Comparison of ENCODE assay signal across 14 cellular contexts in genomic region chr7:11236680-11237079, GRCh38.
A peak's percentile ranks its signal among the peaks of the same experiment; 100 is the strongest.
DNase-seq lines count a peak whose midpoint lies in the region; ATAC-seq and TF ChIP-seq lines count a peak whose summit lies in the region.
"Had no signal": no experiment of that assay in that cellular context is flagged by ENCODE, and none has a peak within 500 bp of the region (broad histone marks: within the 10 kb centered on the region; RNA-seq: fewer than 3 reads in every experiment).

No MANE protein-coding gene starts in this region.

- DNase-seq in DMS79 treated with DMSO at 0.1 percent for 48 hours (lab: John Stamatoyannopoulos, UW) (peak; percentile 43), NCI-H1930 (lab: John Stamatoyannopoulos, UW) (peak; percentile 72 to 77), brain microvascular endothelial cell (peak; percentile 45), left lobe of liver (ENCODE audit: low spot score) (no peak), BE2C (no peak), KG1 (lab: John Stamatoyannopoulos, UW) (no peak), right cardiac atrium (no peak)
- DNase-seq: DMS 273 treated with DMSO at 0.1 percent for 48 hours, HCEC 1CT, NCI-H187 treated with DMSO at 0.1 percent for 48 hours, NCI-H524, PC-3 had no signal

- intact Hi-C loops in right cardiac atrium (cut with DNase I) = no loop called here

- H3K36me3 ChIP-seq in brain microvascular endothelial cell (replicated peaks) (no peaks in the 10 kb centered on the region), BE2C (no peaks in the 10 kb centered on the region)

- 43% methylated on average over 3 of the region's 3 CpGs for WGBS in right cardiac atrium

- no peaks in the 10 kb centered on the region for H3K4me1 ChIP-seq in BE2C
- H3K4me1 ChIP-seq in right cardiac atrium (ENCODE audit: control insufficient read depth, insufficient read depth, low read length) = peaks cover 1% of the 10 kb centered on the region

- in situ Hi-C loops in brain microvascular endothelial cell (cut with HindIII; ENCODE audit: low pct_ligation_motif_present, low sequenced_read_pairs) = no loop called here

- H3K27me3 ChIP-seq in brain microvascular endothelial cell (replicated peaks) (no peaks in the 10 kb centered on the region), BE2C (no peaks in the 10 kb centered on the region), right cardiac atrium (ENCODE audit: control insufficient read depth, insufficient read depth) (no peaks in the 10 kb centered on the region)

- ATAC-seq in left lobe of liver (peak; percentile 11), HG03432 (IDR thresholded peaks at IDR 0.05; ENCODE audit: unreplicated experiment) (no peak), right cardiac atrium (no peak)
- ATAC-seq: PC-3 had no signal

- no peak for TF ChIP-seq CTCF in brain microvascular endothelial cell (IDR thresholded peaks at IDR 0.05; ENCODE audit: low read depth, low read length, missing control alignments)
- TF ChIP-seq CTCF in BE2C (IDR thresholded peaks at IDR 0.05; ENCODE audit: low read depth, low read length) = no peak

- H3K4me3 ChIP-seq in brain microvascular endothelial cell (ENCODE audit: low read depth, low read length) = no peak overlapping the region
- H3K4me3 ChIP-seq in BE2C (ENCODE audit: low read depth, low read length) = no peak overlapping the region
- H3K4me3 ChIP-seq in right cardiac atrium (ENCODE audit: low read length) = no peak overlapping the region

- H3K9me3 ChIP-seq in BE2C = no peaks in the 10 kb centered on the region
- H3K9me3 ChIP-seq in right cardiac atrium (ENCODE audit: control insufficient read depth, low read length) = no peaks in the 10 kb centered on the region

- H3K27ac ChIP-seq in brain microvascular endothelial cell (no peak overlapping the region), right cardiac atrium (ENCODE audit: low read length) (no peak overlapping the region)
- H3K27ac ChIP-seq: RWPE1 had no signal

Comparison
In these comparisons a context has a peak if more than half of its experiments do, and no peak if none do; other contexts are left out.
1. DNase-seq: peak in DMS79 treated with DMSO at 0.1 percent for 48 hours (single experiment), NCI-H1930 (2 of 2) and brain microvascular endothelial cell (single experiment); none in left lobe of liver (single experiment), BE2C (single experiment), KG1 (single experiment) and right cardiac atrium (0 of 3).